In genomic region chr13:100045355-100045754, GRCh38 we compare ENCODE assay signal across 31 cellular contexts.
"Had no signal": no experiment of that assay in that cellular context is flagged by ENCODE, and none has a peak within 500 bp of the region (broad histone marks: within the 10 kb centered on the region; RNA-seq: fewer than 3 reads in every experiment).

No MANE protein-coding gene starts in this region.

- H3K4me3 ChIP-seq: adrenal gland, body of pancreas, esophagus squamous epithelium, gastroesophageal sphincter, heart right ventricle had no signal

- H3K27ac ChIP-seq: adrenal gland, body of pancreas, esophagus squamous epithelium, gastroesophageal sphincter, heart right ventricle had no signal

- H3K4me1 ChIP-seq: adrenal gland, body of pancreas, esophagus squamous epithelium, gastroesophageal sphincter, heart right ventricle had no signal

- FAIRE-seq: colon had no signal

- DNase-seq: activated CD4-positive, alpha-beta memory T cell treated with anti-CD3 and anti-CD28 coated beads for 36 hours; activated CD4-positive, alpha-beta T cell treated with anti-CD3 and anti-CD28 coated beads for 36 hours; activated CD4-positive, alpha-beta T cell treated with anti-CD3 and anti-CD28 coated beads, Interleukin-2, amount 10 ng/mL, durations not matched to agents 24 days and 14 days; activated CD4-positive, CD25-positive, alpha-beta regulatory T cell; activated CD4-positive, CD25-positive, alpha-beta regulatory T cell treated with anti-CD3 and anti-CD28 coated beads, Interleukin-2, amount 50 U/mL, for 72 hours; activated CD8-positive, alpha-beta memory T cell treated with anti-CD3 and anti-CD28 coated beads, Interleukin-2, amount 10 ng/mL, durations not matched to agents 7 days and 5 days; activated CD8-positive, alpha-beta memory T cell treated with anti-CD3 and anti-CD28 coated beads, Interleukin-2, amount 50 U/mL, for 4 hours; activated CD8-positive, alpha-beta T cell treated with anti-CD3 and anti-CD28 coated beads, Interleukin-2, amount 10 ng/mL, durations not matched to agents 7 days and 5 days; activated effector memory CD4-positive, alpha-beta T cell treated with anti-CD3 and anti-CD28 coated beads, Interleukin-2, amount 50 U/mL, for 16 hours; activated naive CD4-positive, alpha-beta T cell treated with anti-CD3 and anti-CD28 coated beads for 36 hours; activated naive CD8-positive, alpha-beta T cell treated with anti-CD3 and anti-CD28 coated beads for 36 hours; activated naive CD8-positive, alpha-beta T cell treated with anti-CD3 and anti-CD28 coated beads, Interleukin-2, amount 50 U/mL, for 24 hours; activated T-cell treated with anti-CD3 and anti-CD28 coated beads, Interleukin-2, amount 50 U/mL, for 1 hour; activated T-cell treated with anti-CD3 and anti-CD28 coated beads, Interleukin-2, amount 50 U/mL, for 48 hours; adrenal gland; amygdala; aorta; body of pancreas; caudate nucleus; cortex of kidney; dermis blood vessel endothelial cell; effector CD4-positive, alpha-beta T cell; effector memory CD8-positive, alpha-beta T cell; erythroblast; esophagus squamous epithelium; foreskin melanocyte; heart right ventricle; T-helper 17 cell; T1000 had no signal

- H3K9me3 ChIP-seq: adrenal gland, body of pancreas, esophagus squamous epithelium, gastroesophageal sphincter, heart right ventricle had no signal

- ATAC-seq: activated CD4-positive, alpha-beta T cell treated with anti-CD3 and anti-CD28 coated beads for 36 hours; activated CD8-positive, alpha-beta memory T cell treated with anti-CD3 and anti-CD28 coated beads, Interleukin-2, amount 10 ng/mL, durations not matched to agents 7 days and 5 days; activated CD8-positive, alpha-beta T cell treated with anti-CD3 and anti-CD28 coated beads, Interleukin-2, amount 10 ng/mL, durations not matched to agents 7 days and 5 days; activated naive CD8-positive, alpha-beta T cell treated with anti-CD3 and anti-CD28 coated beads, Interleukin-2, amount 50 U/mL, for 24 hours; body of pancreas; effector memory CD8-positive, alpha-beta T cell; gastroesophageal sphincter; heart right ventricle; T-helper 17 cell had no signal

- H3K36me3 ChIP-seq: adrenal gland, esophagus squamous epithelium, gastroesophageal sphincter, heart right ventricle had no signal

- H3K27me3 ChIP-seq: adrenal gland, body of pancreas, esophagus squamous epithelium, gastroesophageal sphincter had no signal
